Comparison of ENCODE assay signal across 8 cellular contexts in the genomic region with DNA sequence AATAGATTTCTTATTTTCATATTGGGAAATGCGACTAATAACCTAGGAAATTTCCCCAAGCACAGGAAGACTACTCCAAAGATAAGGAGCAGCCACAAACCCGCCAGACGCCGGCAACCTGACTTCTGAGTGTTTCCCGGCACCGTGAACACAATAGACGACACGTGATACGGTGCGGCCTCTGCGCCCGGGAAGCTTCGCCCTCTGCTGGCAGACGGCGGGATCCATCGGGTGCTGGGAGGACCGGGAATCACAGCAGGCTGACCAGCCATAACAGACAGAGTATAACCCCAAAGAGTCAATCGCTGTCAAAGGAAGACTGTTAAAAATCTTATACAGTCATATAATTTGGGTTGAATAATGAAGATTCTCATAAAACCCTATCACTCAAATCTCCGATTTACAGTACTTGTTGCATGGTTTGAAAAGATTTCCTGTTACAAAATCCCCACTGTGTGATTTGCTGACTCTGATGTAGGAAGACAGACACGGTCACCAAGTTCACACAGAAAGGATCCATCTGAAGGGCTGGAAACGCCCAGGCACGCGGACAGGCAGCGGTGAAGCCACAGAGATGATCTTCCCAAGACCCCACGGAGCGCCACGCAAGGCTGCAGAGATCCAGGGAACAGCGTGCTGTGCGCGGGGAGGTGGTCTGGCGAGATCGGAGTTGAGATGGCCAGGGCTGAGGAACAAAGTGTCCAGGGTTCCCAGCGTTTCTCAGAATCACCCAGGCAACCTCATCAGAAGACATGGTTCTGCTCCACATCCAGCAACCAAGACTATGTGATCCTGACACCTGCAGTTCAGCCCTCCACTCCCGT.
DNase-seq lines count a peak whose midpoint lies in the region; ATAC-seq and TF ChIP-seq lines count a peak whose summit lies in the region.

No MANE protein-coding gene starts in this region.

- intact Hi-C loops in activated CD4-positive, alpha-beta T cell treated with anti-CD3 and anti-CD28 coated beads for 36 hours (cut with DNase I, micrococcal nuclease) = loop anchor here (1.0 to 10.0 kb wide), 6 partner anchors 105 to 459 kb away; no protein-coding TSS in a partner anchor
- intact Hi-C loops in left colon (cut with DNase I, micrococcal nuclease) = no loop called here

- peak overlapping the region; percentile 64 for H3K27ac Mint-ChIP-seq in activated CD4-positive, alpha-beta T cell treated with anti-CD3 and anti-CD28 coated beads for 36 hours

- H3K4me1 Mint-ChIP-seq in activated CD4-positive, alpha-beta T cell treated with anti-CD3 and anti-CD28 coated beads for 36 hours = peaks cover 8% of the 10 kb centered on the region

- peak; percentile 98 for TF ChIP-seq CTCF in AG09309 (IDR thresholded peaks at IDR 0.05; ENCODE audit: control insufficient read depth, insufficient read depth, low read depth, low read length, missing control alignments)
- peak; percentile 98 for TF ChIP-seq CTCF in choroid plexus epithelial cell (conservative IDR thresholded peaks at IDR 0.05; ENCODE audit: low read depth, low read length)

- peaks cover 12% of the 10 kb centered on the region for H3K36me3 Mint-ChIP-seq in activated CD4-positive, alpha-beta T cell treated with anti-CD3 and anti-CD28 coated beads for 36 hours (ENCODE audit: low read depth)

- POLR2A ChIA-PET in activated CD4-positive, alpha-beta T cell treated with anti-CD3 and anti-CD28 coated beads for 36 hours (lab: Charles Lee) = no interaction called here

- DNase-seq in AG09309 (ENCODE audit: low read depth) (peak; percentile 38), NCI-H2227 (lab: John Stamatoyannopoulos, UW; ENCODE audit: unreplicated experiment) (peak; percentile 91), choroid plexus epithelial cell (ENCODE audit: low read depth) (peak; percentile 91), left colon (peak; percentile 74 to 89)
- DNase-seq in activated CD4-positive, alpha-beta T cell treated with anti-CD3 and anti-CD28 coated beads for 36 hours = peak; percentile 90
- peak; percentile 84 to 85 for DNase-seq in stimulated activated CD4-positive, alpha-beta T cell treated with anti-CD3 and anti-CD28 coated beads, Interleukin-2, amount 100 ng/mL, for 24 hours

- H3K4me3 ChIP-seq in AG09309 (ENCODE audit: control insufficient read depth, low read depth, low read length) (no peak overlapping the region; the same call in 1 of the 2 replicates), choroid plexus epithelial cell (ENCODE audit: low read depth, low read length) (peak overlapping the region; percentile 47)

- CTCF ChIA-PET in activated CD4-positive, alpha-beta T cell treated with anti-CD3 and anti-CD28 coated beads for 36 hours (lab: Charles Lee) = interaction anchor here (0.8 kb wide), 1 partner anchor 302 kb away, joined by 3 read pairs; no protein-coding TSS in a partner anchor

- ATAC-seq in GM19023 (IDR thresholded peaks at IDR 0.05; ENCODE audit: unreplicated experiment) (peak; percentile 95), HG03175 (IDR thresholded peaks at IDR 0.05; ENCODE audit: unreplicated experiment) (peak; percentile 100), left colon (peak; percentile 97)
- peak; percentile 100 for ATAC-seq in activated CD4-positive, alpha-beta T cell treated with anti-CD3 and anti-CD28 coated beads for 36 hours

- H3K9me3 Mint-ChIP-seq in activated CD4-positive, alpha-beta T cell treated with anti-CD3 and anti-CD28 coated beads for 36 hours (ENCODE audit: low read depth) = no peaks in the 10 kb centered on the region

- no peak overlapping the region for H3K4me3 Mint-ChIP-seq in activated CD4-positive, alpha-beta T cell treated with anti-CD3 and anti-CD28 coated beads for 36 hours

- H3K27me3 Mint-ChIP-seq in activated CD4-positive, alpha-beta T cell treated with anti-CD3 and anti-CD28 coated beads for 36 hours = no peaks in the 10 kb centered on the region

Comparison
In these comparisons a context has a peak if more than half of its experiments do, and no peak if none do; other contexts are left out.
1. DNase-seq: peak in every context shown above with its lines; median percentile 91 in NCI-H2227; 91 in choroid plexus epithelial cell; 90 in activated CD4-positive, alpha-beta T cell treated with anti-CD3 and anti-CD28 coated beads for 36 hours; 84 in stimulated activated CD4-positive, alpha-beta T cell treated with anti-CD3 and anti-CD28 coated beads, Interleukin-2, amount 100 ng/mL, for 24 hours; 82 in left colon; 38 in AG09309.
2. intact Hi-C loops: an anchor here in activated CD4-positive, alpha-beta T cell treated with anti-CD3 and anti-CD28 coated beads for 36 hours (1.0 to 10.0 kb wide); none called in left colon.